ENCODE assay signal across 8 cellular contexts in genomic region chr18:77052656-77053309, GRCh38.
DNase-seq lines count a peak whose midpoint lies in the region; ATAC-seq, FAIRE-seq and TF ChIP-seq lines count a peak whose summit lies in the region.

No MANE protein-coding gene starts in this region.

- no TSS peak for BruUV-seq in Caco-2 (replicated peaks; lab: Mats Ljungman, UMichigan)

- H3K9ac ChIP-seq in kidney (ENCODE audit: low read length in 2 of 2) = peak overlapping the region in 1 of 2 donors; percentile 8

- peak overlapping the region; percentile 13 to 41 for H3K27ac ChIP-seq in kidney (ENCODE audit: low read depth in 2 of 2, low read length in 2 of 2)
- H3K27ac ChIP-seq in SJCRH30 = no peak overlapping the region

- ATAC-seq in GM21423 (IDR thresholded peaks at IDR 0.05; ENCODE audit: unreplicated experiment) = peak; percentile 31

- intact Hi-C loops in kidney (cut with DNase I) (no loop called here), Caco-2 (cut with micrococcal nuclease; ENCODE audit: unreplicated experiment) (no loop called here)

- FAIRE-seq in kidney (lab: Jason Lieb, UNC) = no peak

- H3K9me3 Mint-ChIP-seq in endothelial cell (ENCODE audit: unreplicated experiment) (no peaks in the 10 kb centered on the region), Caco-2 (ENCODE audit: unreplicated experiment) (no peaks in the 10 kb centered on the region)

- H3K27me3 ChIP-seq in Caco-2 (replicated peaks; ENCODE audit: control insufficient read depth, insufficient read depth, low read length) (no peaks in the 10 kb centered on the region), SJCRH30 (no peaks in the 10 kb centered on the region)

- POLR2A ChIA-PET in Caco-2 (lab: Charles Lee) = no interaction called here

- TF ChIP-seq CTCF in kidney (IDR thresholded peaks at IDR 0.05; ENCODE audit: borderline replicate concordance, extremely low read depth, insufficient read depth) (no peak), endothelial cell (IDR thresholded peaks at IDR 0.05; ENCODE audit: unreplicated experiment) (no peak), GM13977 (IDR thresholded peaks at IDR 0.05; ENCODE audit: extremely low read depth, insufficient read depth, missing control alignments) (no peak), Caco-2 (IDR thresholded peaks at IDR 0.05; ENCODE audit: insufficient read depth in 1 of 2, low read depth in 1 of 2, low read length in 1 of 2, severe bottlenecking in 1 of 2, unreplicated experiment in 1 of 2) (no peak)

- H3K27ac Mint-ChIP-seq in endothelial cell (ENCODE audit: unreplicated experiment) (no peak overlapping the region), Caco-2 (ENCODE audit: unreplicated experiment) (no peak overlapping the region)

- H3K4me1 ChIP-seq in kidney (ENCODE audit: control insufficient read depth in 1 of 2, insufficient read depth in 1 of 2, low read depth in 1 of 2, low read length in 2 of 2) = peaks cover 39 to 41% of the 10 kb centered on the region in 2 donors
- peaks cover 28% of the 10 kb centered on the region for H3K4me1 ChIP-seq in Caco-2
- H3K4me1 ChIP-seq in SJCRH30 = peaks cover 8% of the 10 kb centered on the region; the same call in 1 of the 2 replicates

- H3K4me3 Mint-ChIP-seq in endothelial cell (ENCODE audit: unreplicated experiment) (no peak overlapping the region), Caco-2 (ENCODE audit: unreplicated experiment) (no peak overlapping the region)

- peaks cover 19% of the 10 kb centered on the region for H3K27me3 Mint-ChIP-seq in endothelial cell (ENCODE audit: unreplicated experiment)
- H3K27me3 Mint-ChIP-seq in Caco-2 (ENCODE audit: insufficient read depth, unreplicated experiment) = no peaks in the 10 kb centered on the region

- peaks cover 7% of the 10 kb centered on the region for H3K36me3 Mint-ChIP-seq in endothelial cell (ENCODE audit: low read depth, unreplicated experiment)
- no peaks in the 10 kb centered on the region for H3K36me3 Mint-ChIP-seq in Caco-2 (ENCODE audit: insufficient read depth, unreplicated experiment)

- in situ Hi-C loops in GM13977 (cut with MboI; ENCODE audit: low pct_unique_long_range_greater_than_20kb, low sequenced_read_pairs, unreplicated experiment) = no loop called here

- H3K9me3 ChIP-seq in kidney (ENCODE audit: control insufficient read depth in 1 of 2, low read length in 2 of 2) (no peaks in the 10 kb centered on the region), Caco-2 (no peaks in the 10 kb centered on the region), SJCRH30 (replicated peaks) (no peaks in the 10 kb centered on the region)

- H3K36me3 ChIP-seq in kidney (ENCODE audit: control insufficient read depth in 1 of 2, insufficient read depth in 2 of 2, low read length in 2 of 2) (no peaks in the 10 kb centered on the region), Caco-2 (ENCODE audit: control insufficient read depth, insufficient read depth, low read length) (no peaks in the 10 kb centered on the region), SJCRH30 (no peaks in the 10 kb centered on the region)

- DNase-seq in AML-193 (lab: John Stamatoyannopoulos, UW) (peak; percentile 76 to 78), NOMO-1 treated with DMSO at 0.1 percent for 48 hours (lab: John Stamatoyannopoulos, UW; ENCODE audit: unreplicated experiment) (peak; percentile 76), kidney (no peak), endothelial cell (ENCODE audit: low spot score) (no peak), GM13977 (ENCODE audit: low spot score) (no peak), Caco-2 (no peak), SJCRH30 (no peak)

- H3K4me1 Mint-ChIP-seq in endothelial cell (ENCODE audit: unreplicated experiment) (peaks cover 38% of the 10 kb centered on the region), Caco-2 (ENCODE audit: low read depth, unreplicated experiment) (peaks cover 6% of the 10 kb centered on the region)

- no peak overlapping the region for H3K4me3 ChIP-seq in kidney (ENCODE audit: low read length in 2 of 2)
- H3K4me3 ChIP-seq in Caco-2 (ENCODE audit: low read depth, low read length) = no peak overlapping the region
- H3K4me3 ChIP-seq in SJCRH30 = no peak overlapping the region

- CTCF ChIA-PET in Caco-2 (lab: Charles Lee) = no interaction called here

Comparison
In these comparisons a context has a peak if more than half of its experiments do, and no peak if none do; other contexts are left out.
1. DNase-seq: peak in AML-193 (2 of 2) and NOMO-1 treated with DMSO at 0.1 percent for 48 hours (single experiment); none in kidney (single experiment), endothelial cell (single experiment), GM13977 (single experiment), Caco-2 (0 of 2) and SJCRH30 (0 of 2).